In the genomic region with DNA sequence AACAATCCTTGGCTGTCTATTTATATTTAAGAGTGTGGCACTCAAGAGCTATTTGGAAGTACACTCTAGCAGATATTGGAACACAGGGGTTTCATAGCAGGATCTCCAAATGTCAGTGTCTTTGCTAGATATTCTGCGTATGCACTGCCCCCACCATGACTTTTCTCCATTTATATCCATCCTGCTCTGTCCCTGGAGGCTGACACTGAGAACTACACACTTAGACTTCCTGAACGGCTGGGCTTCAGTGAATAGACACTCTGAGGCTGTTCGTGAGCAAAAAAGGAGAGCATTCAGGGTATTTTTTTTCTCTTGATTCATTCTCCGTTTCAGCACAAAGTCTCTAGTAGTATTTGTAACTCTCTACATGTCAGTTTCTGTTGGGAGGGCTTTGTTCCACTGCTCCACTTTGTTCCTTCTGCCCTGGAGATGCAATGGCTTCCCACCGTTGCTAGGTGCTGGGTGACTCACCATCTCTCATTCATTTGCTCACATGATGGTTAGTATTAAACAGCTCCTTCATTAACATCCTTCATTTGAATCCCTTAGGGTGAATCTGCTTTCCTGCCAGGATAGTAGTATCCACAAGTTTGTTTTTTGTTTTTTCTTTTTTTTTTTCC, we compare ENCODE assay signal across 12 cellular contexts.
A peak's percentile ranks its signal among the peaks of the same experiment; 100 is the strongest.
DNase-seq lines count a peak whose midpoint lies in the region; ATAC-seq, FAIRE-seq and TF ChIP-seq lines count a peak whose summit lies in the region.
"Had no signal": no experiment of that assay in that cellular context is flagged by ENCODE, and none has a peak within 500 bp of the region (broad histone marks: within the 10 kb centered on the region; RNA-seq: fewer than 3 reads in every experiment).

No MANE protein-coding gene starts in this region.

- POLR2A ChIA-PET in HepG2 (lab: Yijun Ruan, JAX): no interaction called here
- POLR2A ChIA-PET in endothelial cell of umbilical vein (lab: Charles Lee): no interaction called here

- H3K4me1 ChIP-seq in HepG2 (ENCODE audit: insufficient read depth, low read length): no peaks in the 10 kb centered on the region
- no peaks in the 10 kb centered on the region for H3K4me1 ChIP-seq in right lobe of liver
- no peaks in the 10 kb centered on the region for H3K4me1 ChIP-seq in endothelial cell of umbilical vein (ENCODE audit: control insufficient read depth, extremely low read depth, insufficient read depth, low read length)
- peaks cover 6% of the 10 kb centered on the region for H3K4me1 ChIP-seq in body of pancreas
- H3K4me1 ChIP-seq: tibial artery had no signal

- intact Hi-C loops in HepG2 (cut with micrococcal nuclease; ENCODE audit: unreplicated experiment): no loop called here
- intact Hi-C loops in right lobe of liver (cut with DNase I): no loop called here
- intact Hi-C loops in endothelial cell of umbilical vein (cut with micrococcal nuclease): no loop called here
- intact Hi-C loops in body of pancreas (cut with DNase I): no loop called here

- 11% methylated on average over 5 of the region's 5 CpGs for WGBS in HepG2 (ENCODE audit: low lambda C conversion rate)
- WGBS in right lobe of liver (ENCODE audit: insufficient coverage, low coverage, low lambda C conversion rate, missing lambda C conversion rate): 56% methylated on average over 5 of the region's 5 CpGs
- WGBS in body of pancreas, 2 donors: 68 to 79% methylated on average over 5 of the region's 5 CpGs

- H3K9ac ChIP-seq in HepG2 (ENCODE audit: insufficient read depth, low read depth, low read length) (no peak overlapping the region), endothelial cell of umbilical vein (replicated peaks; ENCODE audit: extremely low read depth, insufficient read depth, low read length) (no peak overlapping the region)

- no TSS peak for BruUV-seq in HepG2 (replicated peaks; lab: Mats Ljungman, UMichigan)
- BruUV-seq in endothelial cell of umbilical vein (replicated peaks; lab: Mats Ljungman, UMichigan): no TSS peak

- no peak for DNase-seq in HepG2 (ENCODE audit: low spot score)
- no peak for DNase-seq in right lobe of liver
- peak; percentile 71 for DNase-seq in NCI-H69 (lab: John Stamatoyannopoulos, UW)
- DNase-seq in endothelial cell of umbilical vein (ENCODE audit: low read depth, low spot score): no peak
- no peak for DNase-seq in body of pancreas
- DNase-seq in LoVo (ENCODE audit: low spot score): no peak
- DNase-seq in GM13977 (ENCODE audit: low spot score): no peak
- no peak for DNase-seq in NCI-H2081 treated with DMSO at 0.1 percent for 48 hours (lab: John Stamatoyannopoulos, UW)
- DNase-seq: NCI-H187 treated with DMSO at 0.1 percent for 48 hours; stimulated activated CD4-positive, alpha-beta T cell treated with anti-CD3 and anti-CD28 coated beads, Interleukin-2, amount 100 ng/mL, for 24 hours; tibial artery had no signal

- H3K79me2 ChIP-seq in HepG2 (ENCODE audit: insufficient read depth, low read length) (no peaks in the 10 kb centered on the region), endothelial cell of umbilical vein (ENCODE audit: control insufficient read depth, insufficient read depth, low read length) (no peaks in the 10 kb centered on the region)

- no peak overlapping the region for H3K4me2 ChIP-seq in HepG2 (ENCODE audit: low read depth, low read length)
- H3K4me2 ChIP-seq in endothelial cell of umbilical vein (ENCODE audit: insufficient read depth, low read length): no peak overlapping the region

- TF ChIP-seq POLR2A in HepG2 (IDR thresholded peaks at IDR 0.05; ENCODE audit: insufficient read depth in 1 of 2, low read depth in 2 of 2, low read length in 2 of 2): no peak
- no peak for TF ChIP-seq POLR2A in right lobe of liver (IDR thresholded peaks at IDR 0.05)
- no peak for TF ChIP-seq POLR2A in endothelial cell of umbilical vein (IDR thresholded peaks at IDR 0.05; ENCODE audit: low read depth, low read length)
- TF ChIP-seq POLR2A in body of pancreas (IDR thresholded peaks at IDR 0.05): no peak

- H3K4me3 ChIP-seq in HepG2 (replicated peaks in 1 of 3; ENCODE audit: insufficient read depth in 1 of 3, low read depth in 2 of 3, low read length in 3 of 3): no peak overlapping the region
- H3K4me3 ChIP-seq in right lobe of liver: no peak overlapping the region
- no peak overlapping the region for H3K4me3 ChIP-seq in endothelial cell of umbilical vein (replicated peaks in 1 of 3; ENCODE audit: insufficient read depth in 1 of 3, low read depth in 1 of 3, low read length in 3 of 3)
- no peak overlapping the region for H3K4me3 ChIP-seq in body of pancreas
- H3K4me3 ChIP-seq: tibial artery had no signal

- CTCF ChIA-PET in HepG2 (lab: Yijun Ruan, JAX; ENCODE audit: low intra/inter-chr PET ratio, low total read pairs): no interaction called here
- CTCF ChIA-PET in endothelial cell of umbilical vein (lab: Charles Lee): interaction anchor here (2.8 kb wide), 1 partner anchor 12 kb away, joined by 14 read pairs; no protein-coding TSS in a partner anchor

- no peak for TF ChIP-seq CTCF in HepG2 (CRISPR knock-in tag; IDR thresholded peaks at IDR 0.05)
- no peak for TF ChIP-seq CTCF in right lobe of liver (IDR thresholded peaks at IDR 0.05)
- no peak for TF ChIP-seq CTCF in endothelial cell of umbilical vein (IDR thresholded peaks at IDR 0.05; ENCODE audit: extremely low read depth in 1 of 2, insufficient read depth in 1 of 2, low read depth in 1 of 2, low read length in 2 of 2)
- no peak for TF ChIP-seq CTCF in body of pancreas (IDR thresholded peaks at IDR 0.05)
- no peak for TF ChIP-seq CTCF in GM13977 (IDR thresholded peaks at IDR 0.05; ENCODE audit: extremely low read depth, insufficient read depth, missing control alignments)

- ATAC-seq in HepG2 (peak; percentile 92), right lobe of liver (no peak), body of pancreas (no peak)

- H3K9me3 ChIP-seq in HepG2 (ENCODE audit: low read length) (no peaks in the 10 kb centered on the region), right lobe of liver (no peaks in the 10 kb centered on the region), endothelial cell of umbilical vein (replicated peaks; ENCODE audit: control insufficient read depth, insufficient read depth, low read length) (no peaks in the 10 kb centered on the region), body of pancreas (no peaks in the 10 kb centered on the region)
- H3K9me3 ChIP-seq: tibial artery had no signal

- FAIRE-seq in HepG2 (lab: Jason Lieb, UNC): no peak
- no peak for FAIRE-seq in endothelial cell of umbilical vein (lab: Jason Lieb, UNC)
- FAIRE-seq: TTC549 had no signal

- dilution Hi-C loops in endothelial cell of umbilical vein (cut with MboI; ENCODE audit: extremely low pct_ligation_motif_present, low sequenced_read_pairs): no loop called here

- H2AFZ ChIP-seq in HepG2 (ENCODE audit: low read length) (no peak overlapping the region), endothelial cell of umbilical vein (ENCODE audit: low read depth, low read length) (no peak overlapping the region)

- no peaks in the 10 kb centered on the region for H3K9me1 ChIP-seq in endothelial cell of umbilical vein (replicated peaks; ENCODE audit: control insufficient read depth, extremely low read depth, insufficient read depth, low read length)

- no peak overlapping the region for H3K27ac ChIP-seq in HepG2 (ENCODE audit: extremely low read length, insufficient read depth, low read length)
- H3K27ac ChIP-seq in right lobe of liver: no peak overlapping the region
- no peak overlapping the region for H3K27ac ChIP-seq in endothelial cell of umbilical vein (ENCODE audit: insufficient read depth, low read depth, low read length)
- no peak overlapping the region for H3K27ac ChIP-seq in body of pancreas
- H3K27ac ChIP-seq: tibial artery had no signal

- H3K27me3 ChIP-seq in HepG2 (ENCODE audit: control insufficient read depth in 1 of 2, insufficient read depth in 2 of 2, low read length in 2 of 2) (no peaks in the 10 kb centered on the region), right lobe of liver (no peaks in the 10 kb centered on the region), endothelial cell of umbilical vein (ENCODE audit: control insufficient read depth in 2 of 2, insufficient read depth in 2 of 2, low read length in 2 of 2) (no peaks in the 10 kb centered on the region), body of pancreas (no peaks in the 10 kb centered on the region)
- H3K27me3 ChIP-seq: tibial artery had no signal

- TF ChIP-seq RAD21 in HepG2 (CRISPR knock-in tag; IDR thresholded peaks at IDR 0.05): no peak

- TF ChIP-seq EP300 in HepG2 (IDR thresholded peaks at IDR 0.05; ENCODE audit: low read depth in 2 of 2, low read length in 2 of 2) (no peak), HepG2 (CRISPR knock-in tag; IDR thresholded peaks at IDR 0.05; ENCODE audit: borderline replicate concordance) (no peak)

- in situ Hi-C loops in HepG2 (cut with HindIII; ENCODE audit: extremely low pct_ligation_motif_present, low pct_unique_long_range_greater_than_20kb) (no loop called here), GM13977 (cut with MboI; ENCODE audit: low pct_unique_long_range_greater_than_20kb, low sequenced_read_pairs, unreplicated experiment) (no loop called here)

- no peaks in the 10 kb centered on the region for H3K36me3 ChIP-seq in HepG2 (replicated peaks in 1 of 2; ENCODE audit: control insufficient read depth in 1 of 2, insufficient read depth in 2 of 2, low read length in 2 of 2)
- H3K36me3 ChIP-seq in right lobe of liver: no peaks in the 10 kb centered on the region
- H3K36me3 ChIP-seq in endothelial cell of umbilical vein (ENCODE audit: control insufficient read depth in 2 of 2, extremely low read depth in 1 of 2, insufficient read depth in 2 of 2, low read length in 2 of 2): no peaks in the 10 kb centered on the region
- no peaks in the 10 kb centered on the region for H3K36me3 ChIP-seq in body of pancreas (replicated peaks in 1 of 2; ENCODE audit: insufficient read depth in 1 of 2, low read depth in 2 of 2)
- H3K36me3 ChIP-seq: tibial artery had no signal

- H4K20me1 ChIP-seq in HepG2 (ENCODE audit: insufficient read depth, low read length) (no peaks in the 10 kb centered on the region), endothelial cell of umbilical vein (replicated peaks; ENCODE audit: control insufficient read depth, extremely low read depth, insufficient read depth, low read length) (no peaks in the 10 kb centered on the region)

TF ChIP-seq in HepG2, 621 proteins besides CTCF, POLR2A, EP300 and RAD21 (continues in another document):
- TF ChIP-seq ZSCAN29 (CRISPR knock-in tag; conservative IDR thresholded peaks at IDR 0.05): no peak

TF ChIP-seq in endothelial cell of umbilical vein, 7 proteins besides CTCF, POLR2A, EP300 and RAD21:
- no peak for TF ChIP-seq MYC (IDR thresholded peaks at IDR 0.05; ENCODE audit: low read depth, low read length)
- TF ChIP-seq FOS (IDR thresholded peaks at IDR 0.05; ENCODE audit: borderline replicate concordance, insufficient read depth, low read length): peak; percentile 13
